In genomic region chr10:64449603-64450002, GRCh38 we compare ENCODE assay signal across 3 cellular contexts.
"Had no signal": no experiment of that assay in that cellular context is flagged by ENCODE, and none has a peak within 500 bp of the region (broad histone marks: within the 10 kb centered on the region; RNA-seq: fewer than 3 reads in every experiment).

No MANE protein-coding gene starts in this region.

- H3K4me3 ChIP-seq: GM12878 had no signal

- DNase-seq: GDM1, GF-D8 had no signal

- ATAC-seq: GM12878 had no signal
